In the genomic region with DNA sequence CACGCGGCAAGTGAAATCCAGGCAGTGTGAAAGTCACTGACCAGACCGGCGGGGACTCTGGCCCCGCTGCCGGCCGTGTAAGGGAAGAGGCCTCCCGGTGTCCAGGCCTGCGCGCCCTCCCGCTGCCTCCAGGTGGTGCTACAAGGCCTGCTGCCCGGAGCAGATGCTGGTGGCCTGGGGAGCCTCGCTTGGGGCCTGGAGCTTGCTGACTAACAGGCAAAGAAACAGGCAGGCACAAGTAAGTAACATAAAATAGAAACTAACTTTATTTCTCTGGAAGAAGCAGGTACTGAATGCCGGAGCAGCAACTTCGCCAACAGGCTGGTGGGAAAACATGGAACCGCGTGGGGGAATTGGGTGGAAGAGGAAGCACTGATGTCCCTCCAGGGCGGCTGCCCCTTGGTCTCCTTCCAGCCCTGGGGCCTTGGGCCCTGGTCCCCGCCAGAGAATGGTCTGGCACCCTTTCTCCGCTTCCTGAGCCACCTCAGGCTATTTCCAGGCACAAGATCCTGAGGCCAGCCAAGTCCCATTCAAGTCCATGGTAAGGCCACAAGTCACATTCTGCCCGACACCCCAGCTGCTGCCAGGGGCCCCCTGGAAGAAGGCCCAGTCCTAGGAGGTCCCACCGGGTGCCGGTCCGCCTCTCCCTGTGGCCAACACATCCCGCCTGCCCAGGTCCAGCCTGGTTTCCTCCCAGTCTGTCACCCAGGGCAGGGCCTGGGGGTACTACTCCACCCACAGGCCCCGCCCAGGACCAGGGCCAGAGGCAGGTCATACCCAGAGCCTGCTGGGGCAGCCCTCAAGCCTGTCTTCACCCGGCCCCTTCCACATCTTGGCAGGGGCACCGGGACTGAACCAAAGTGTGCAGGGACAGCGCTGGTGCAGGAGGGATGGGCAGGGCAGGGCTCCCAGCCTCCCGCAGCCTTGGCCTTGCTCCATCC, we compare ENCODE assay signal across 8 cellular contexts. TPM values are rescaled to one million over a fixed set of nuclear protein-coding genes. Genes with fewer than 3 reads are reported as not detected.
A peak's percentile ranks its signal among the peaks of the same experiment; 100 is the strongest.
DNase-seq lines count a peak whose midpoint lies in the region; ATAC-seq and TF ChIP-seq lines count a peak whose summit lies in the region.

No MANE protein-coding gene starts in this region.

- ATAC-seq in natural killer cell (peak; percentile 86 to 95 (median 89)), GM18870 (IDR thresholded peaks at IDR 0.05; ENCODE audit: unreplicated experiment) (no peak)

- intact Hi-C loops in natural killer cell (cut with micrococcal nuclease), result loop anchor here (1.0 kb wide), 1 partner anchor 52 kb away; no protein-coding TSS in a partner anchor

- no peak overlapping the region for H3K9ac ChIP-seq in OCI-LY3 (ENCODE audit: low read length)

- H3K4me3 ChIP-seq in OCI-LY3 (ENCODE audit: low read length), result no peak overlapping the region
- no peak overlapping the region for H3K4me3 ChIP-seq in esophagus (ENCODE audit: low read depth in 1 of 2, low read length in 2 of 2)

- H3K36me3 ChIP-seq in OCI-LY3 (replicated peaks; ENCODE audit: low read depth, low read length), result no peaks in the 10 kb centered on the region
- H3K36me3 ChIP-seq in esophagus (ENCODE audit: control insufficient read depth in 2 of 2, insufficient read depth in 2 of 2, low read length in 1 of 2), result peaks cover 11 to 26% of the 10 kb centered on the region in 2 donors

- H3K27ac ChIP-seq in OCI-LY3 (ENCODE audit: low read length) (no peak overlapping the region), esophagus (ENCODE audit: low read depth in 2 of 2, low read length in 1 of 2) (peak overlapping the region; percentile 87 to 95)

- DNase-seq in CD1c-positive myeloid dendritic cell (ENCODE audit: extremely low spot score), result peak; percentile 69
- peak; percentile 85 for DNase-seq in HFFc6
- DNase-seq in activated T-cell treated with anti-CD3 and anti-CD28 coated beads for 48 hours (ENCODE audit: low read depth), result peak; percentile 66
- peak; percentile 65 for DNase-seq in natural killer cell
- peak; percentile 53 for DNase-seq in stimulated activated CD8-positive, alpha-beta memory T cell treated with anti-CD3 and anti-CD28 coated beads, Interleukin-7, amount 100 ng/mL, for 24 hours (ENCODE audit: low read depth)

- peaks cover 9% of the 10 kb centered on the region; the same call in 1 of the 2 replicates for H3K36me3 Mint-ChIP-seq in HFFc6 (ENCODE audit: low read depth)
- no peaks in the 10 kb centered on the region for H3K36me3 Mint-ChIP-seq in natural killer cell

- TF ChIP-seq CTCF in HFFc6 (IDR thresholded peaks at IDR 0.05), result peak; percentile 91
- TF ChIP-seq CTCF in OCI-LY3 (IDR thresholded peaks at IDR 0.05; ENCODE audit: low read depth, low read length), result peak; percentile 67
- peak; percentile 73 for TF ChIP-seq CTCF in natural killer cell (IDR thresholded peaks at IDR 0.05)

- peaks cover 25% of the 10 kb centered on the region for H3K4me1 Mint-ChIP-seq in HFFc6 (ENCODE audit: low read depth)
- H3K4me1 Mint-ChIP-seq in natural killer cell, result peaks cover 11 to 17% of the 10 kb centered on the region in 2 donors

- 26 to 42% methylated on average over 29 to 30 of the region's 30 CpGs for WGBS in esophagus, 2 donors

- H3K9me3 ChIP-seq in OCI-LY3 (ENCODE audit: insufficient read depth, low read length) (no peaks in the 10 kb centered on the region), esophagus (ENCODE audit: control insufficient read depth in 2 of 2, insufficient read depth in 1 of 2, low read depth in 1 of 2, low read length in 1 of 2) (no peaks in the 10 kb centered on the region)

- H3K27me3 ChIP-seq in OCI-LY3 (ENCODE audit: low read depth, low read length), result no peaks in the 10 kb centered on the region
- H3K27me3 ChIP-seq in esophagus (ENCODE audit: control insufficient read depth in 1 of 2, insufficient read depth in 2 of 2, low read length in 2 of 2), result no peaks in the 10 kb centered on the region

- H3K9me3 Mint-ChIP-seq in HFFc6, result no peaks in the 10 kb centered on the region
- H3K9me3 Mint-ChIP-seq in natural killer cell, result no peaks in the 10 kb centered on the region

- H4K20me1 ChIP-seq in OCI-LY3 (ENCODE audit: insufficient read depth, low read length), result no peaks in the 10 kb centered on the region

- peak overlapping the region; percentile 5; the same call in 1 of the 2 replicates for H3K27ac Mint-ChIP-seq in HFFc6
- peak overlapping the region; percentile 46 to 51 for H3K27ac Mint-ChIP-seq in natural killer cell

- H3K4me2 ChIP-seq in OCI-LY3 (ENCODE audit: low read length), result no peak overlapping the region

- H3K79me2 ChIP-seq in OCI-LY3 (ENCODE audit: low read length), result no peaks in the 10 kb centered on the region

- H3K4me3 Mint-ChIP-seq in HFFc6, result no peak overlapping the region
- no peak overlapping the region for H3K4me3 Mint-ChIP-seq in natural killer cell

- H2AFZ ChIP-seq in OCI-LY3 (ENCODE audit: low read depth, low read length), result no peak overlapping the region

- H3K4me1 ChIP-seq in OCI-LY3 (ENCODE audit: low read length), result 0 out of 2 replicates have a peak, but pooled peaks cover 6% of the 10 kb centered on the region
- H3K4me1 ChIP-seq in esophagus (ENCODE audit: control insufficient read depth in 2 of 2, insufficient read depth in 2 of 2, low read length in 1 of 2), result peaks cover 2 to 11% of the 10 kb centered on the region in 2 donors

- H3K27me3 Mint-ChIP-seq in HFFc6 (ENCODE audit: insufficient read depth) (peaks cover 7% of the 10 kb centered on the region), natural killer cell (ENCODE audit: low read depth in 2 of 2) (peaks cover 0 to 4% of the 10 kb centered on the region in 2 donors)

RNA-seq across cellular contexts. Expression of a gene that starts 45.0 kb away (rescaled TPM):
- 10 to 100 TPM; 29.6 to 46.1 (median 35.1) TPM for total RNA-seq in HFFc6 (2021; fragmentation: NEBNext Ultra II Directional; extraction: Animal tissue kit (Norgen Biotek cat#: 25700))
- 10 to 100 TPM; 38.8 to 87.5 TPM for polyA plus RNA-seq in esophagus
- 100 to 1,000 TPM; 169 to 207 (median 171) TPM for total RNA-seq in natural killer cell

RNA-seq across cellular contexts. Expression of a gene that starts 51.7 kb away (rescaled TPM):
- not detected for total RNA-seq in HFFc6 (2021; fragmentation: NEBNext Ultra II Directional; extraction: Animal tissue kit (Norgen Biotek cat#: 25700))
- polyA plus RNA-seq in esophagus, result 10 to 100 TPM; 15.6 to 17.4 TPM
- 1 to 10 TPM in 1 of 3 donors, under 1 TPM in 2; 0.05 to 1.7 (median 0.38) TPM for total RNA-seq in natural killer cell
